Comparison of ENCODE assay signal across 15 cellular contexts in genomic region chr14:23377201-23377550, GRCh38. TPM values are rescaled to one million over a fixed set of nuclear protein-coding genes. Genes with fewer than 3 reads are reported as not detected.
"Had no signal": no experiment of that assay in that cellular context is flagged by ENCODE, and none has a peak within 500 bp of the region (broad histone marks: within the 10 kb centered on the region; RNA-seq: fewer than 3 reads in every experiment).

No MANE protein-coding gene starts in this region.

- H3K4me1 ChIP-seq: adrenal gland had no signal

- ATAC-seq: activated T-helper 17 cell treated with anti-CD3 and anti-CD28 coated beads, Interleukin-2, amount 50 U/mL, for 72 hours; body of pancreas; SK-N-SH treated with all-trans-retinoic acid at 6 μM for 48 hours had no signal

- H3K9me3 ChIP-seq: adrenal gland, body of pancreas, heart right ventricle, neutrophil had no signal

- H3K27me3 ChIP-seq: adrenal gland, body of pancreas had no signal

- H3K27ac ChIP-seq: adrenal gland, body of pancreas, neutrophil had no signal

- H3K4me3 ChIP-seq: adrenal gland, body of pancreas had no signal

- DNase-seq: activated CD4-positive, alpha-beta T cell treated with anti-CD3 and anti-CD28 coated beads, Interleukin-2, amount 10 ng/mL, durations not matched to agents 24 days and 14 days; activated naive CD4-positive, alpha-beta T cell treated with anti-CD3 and anti-CD28 coated beads, Interleukin-2, amount 10 ng/mL, durations not matched to agents 7 days and 5 days; adrenal gland; body of pancreas; effector CD4-positive, alpha-beta T cell; SHP77; stimulated activated CD4-positive, alpha-beta T cell treated with anti-CD3 and anti-CD28 coated beads, Interleukin-4, amount 100 ng/mL, for 4 hours had no signal

- H3K36me3 ChIP-seq: adrenal gland, neutrophil had no signal

RNA-seq across cellular contexts. Expression of gene CMTM5, which starts 0.3 kb away (rescaled TPM):
- total RNA-seq: activated CD4-positive, alpha-beta T cell treated with anti-CD3 and anti-CD28 coated beads, Interleukin-2, amount 10 ng/mL, durations not matched to agents 24 days and 14 days; activated T-helper 17 cell treated with anti-CD3 and anti-CD28 coated beads, Interleukin-2, amount 50 U/mL, for 72 hours; body of pancreas; endothelial cell of umbilical vein; T-helper 1 cell treated with Interleukin-12 subunit alpha and Interleukin-12 subunit beta and Interleukin-4 antibody, amounts not matched to agents 30 ng/mL and 1 ng/mL, for 36 hours had no signal
- polyA plus RNA-seq: endothelial cell of umbilical vein, keratinocyte had no signal

RNA-seq across cellular contexts. Expression of gene IL25, which starts 4.6 kb away (rescaled TPM):
- total RNA-seq: activated CD4-positive, alpha-beta T cell treated with anti-CD3 and anti-CD28 coated beads, Interleukin-2, amount 10 ng/mL, durations not matched to agents 24 days and 14 days; activated T-helper 17 cell treated with anti-CD3 and anti-CD28 coated beads, Interleukin-2, amount 50 U/mL, for 72 hours; adrenal gland; body of pancreas; endothelial cell of umbilical vein; lower leg skin; T-helper 1 cell treated with Interleukin-12 subunit alpha and Interleukin-12 subunit beta and Interleukin-4 antibody, amounts not matched to agents 30 ng/mL and 1 ng/mL, for 36 hours had no signal
- polyA plus RNA-seq: endothelial cell of umbilical vein, heart right ventricle, keratinocyte had no signal

RNA-seq across cellular contexts. Expression of gene EFS, which starts 12.2 kb away (rescaled TPM):
- total RNA-seq: activated CD4-positive, alpha-beta T cell treated with anti-CD3 and anti-CD28 coated beads, Interleukin-2, amount 10 ng/mL, durations not matched to agents 24 days and 14 days; activated T-helper 17 cell treated with anti-CD3 and anti-CD28 coated beads, Interleukin-2, amount 50 U/mL, for 72 hours; T-helper 1 cell treated with Interleukin-12 subunit alpha and Interleukin-12 subunit beta and Interleukin-4 antibody, amounts not matched to agents 30 ng/mL and 1 ng/mL, for 36 hours had no signal

RNA-seq across cellular contexts. Expression of gene MYH6, which starts 30.9 kb away (rescaled TPM):
- total RNA-seq: endothelial cell of umbilical vein had no signal
- polyA plus RNA-seq: endothelial cell of umbilical vein, keratinocyte had no signal
